22 cellular contexts compared by ENCODE assay signal in the genomic region with DNA sequence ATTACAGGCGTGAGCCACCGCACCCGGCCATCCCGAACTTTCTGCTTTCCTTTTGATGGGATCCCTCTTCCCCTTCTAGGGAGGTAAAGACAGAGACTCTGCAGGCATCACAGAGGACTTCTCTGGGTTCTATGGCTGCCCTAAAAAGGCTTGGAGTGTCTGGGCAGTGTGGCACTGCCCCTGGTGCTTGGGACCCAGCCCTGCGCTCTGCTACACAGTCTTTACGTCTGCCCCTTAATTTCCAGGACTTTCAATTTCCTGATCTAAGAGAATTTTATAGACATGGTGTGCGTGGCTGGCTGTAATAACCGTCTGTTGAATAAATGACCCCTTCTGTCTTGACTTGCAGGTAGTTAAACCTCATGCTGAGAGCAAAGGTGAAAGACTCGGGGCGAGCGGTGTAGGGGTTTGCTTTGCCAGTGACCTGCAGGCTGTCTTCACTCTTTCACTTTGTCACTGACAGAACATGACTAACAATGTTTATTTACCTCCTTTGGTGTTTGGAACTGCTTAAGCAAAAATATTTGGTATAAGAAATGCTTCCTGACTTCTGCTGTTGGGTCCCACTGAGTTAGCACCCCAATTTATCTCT.
"Had no signal": no experiment of that assay in that cellular context is flagged by ENCODE, and none has a peak within 500 bp of the region (broad histone marks: within the 10 kb centered on the region; RNA-seq: fewer than 3 reads in every experiment).

No MANE protein-coding gene starts in this region.

- H3K36me3 Mint-ChIP-seq: immature natural killer cell; naive thymus-derived CD4-positive, alpha-beta T cell; stimulated activated effector memory CD8-positive, alpha-beta T cell treated with anti-CD3 and anti-CD28 coated beads, Interleukin-12 subunit alpha, Interleukin-12 subunit beta, amount 100 ng/mL, for 72 hours; type B pancreatic cell had no signal

- FAIRE-seq: endometrium, frontal cortex, keratinocyte, urothelium cell line had no signal

- H3K4me3 Mint-ChIP-seq: immature natural killer cell; naive thymus-derived CD4-positive, alpha-beta T cell; stimulated activated effector memory CD8-positive, alpha-beta T cell treated with anti-CD3 and anti-CD28 coated beads, Interleukin-12 subunit alpha, Interleukin-12 subunit beta, amount 100 ng/mL, for 72 hours; type B pancreatic cell had no signal

- H3K36me3 ChIP-seq: colonic mucosa, heart right ventricle, neutrophil, suprapubic skin, thyroid gland had no signal

- ATAC-seq: esophagus mucosa; heart right ventricle; left cardiac atrium; naive thymus-derived CD4-positive, alpha-beta T cell; stimulated activated effector memory CD8-positive, alpha-beta T cell treated with anti-CD3 and anti-CD28 coated beads, Interleukin-12 subunit alpha, Interleukin-12 subunit beta, amount 100 ng/mL, for 72 hours; stimulated activated naive CD8-positive, alpha-beta T cell treated with anti-CD3 and anti-CD28 coated beads, Interleukin-15, Interleukin-2, amounts not matched to agents 100 U/mL and 50 U/mL, for 24 hours had no signal

- H3K4me1 Mint-ChIP-seq: stimulated activated effector memory CD8-positive, alpha-beta T cell treated with anti-CD3 and anti-CD28 coated beads, Interleukin-12 subunit alpha, Interleukin-12 subunit beta, amount 100 ng/mL, for 72 hours had no signal

- H3K27me3 Mint-ChIP-seq: type B pancreatic cell had no signal

- H3K4me1 ChIP-seq: colonic mucosa had no signal

- H3K9me3 Mint-ChIP-seq: immature natural killer cell; stimulated activated effector memory CD8-positive, alpha-beta T cell treated with anti-CD3 and anti-CD28 coated beads, Interleukin-12 subunit alpha, Interleukin-12 subunit beta, amount 100 ng/mL, for 72 hours; type B pancreatic cell had no signal

- DNase-seq: colonic mucosa; effector CD8-positive, alpha-beta T cell; heart right ventricle; immature natural killer cell; left cardiac atrium; mesendoderm; naive thymus-derived CD4-positive, alpha-beta T cell; posterior cingulate gyrus; stimulated activated CD4-positive, alpha-beta T cell treated with anti-CD3 and anti-CD28 coated beads, Interleukin-4, amount 100 ng/mL, for 1 hour; stimulated activated CD8-positive, alpha-beta memory T cell treated with anti-CD3 and anti-CD28 coated beads, Interleukin-4, amount 100 ng/mL, for 48 hours; stimulated activated naive CD8-positive, alpha-beta T cell treated with anti-CD3 and anti-CD28 coated beads, Interleukin-15, Interleukin-2, amounts not matched to agents 100 U/mL and 50 U/mL, for 24 hours; thyroid gland had no signal

- H3K27ac Mint-ChIP-seq: immature natural killer cell; naive thymus-derived CD4-positive, alpha-beta T cell; stimulated activated effector memory CD8-positive, alpha-beta T cell treated with anti-CD3 and anti-CD28 coated beads, Interleukin-12 subunit alpha, Interleukin-12 subunit beta, amount 100 ng/mL, for 72 hours; type B pancreatic cell had no signal

- H3K4me3 ChIP-seq: colonic mucosa, heart right ventricle, smooth muscle cell, suprapubic skin, thyroid gland had no signal

- H3K9me3 ChIP-seq: colonic mucosa, heart right ventricle, neutrophil, suprapubic skin, thyroid gland had no signal

- H3K4me2 ChIP-seq: smooth muscle cell had no signal

- H3K27me3 ChIP-seq: colonic mucosa, heart right ventricle, neutrophil, suprapubic skin, thyroid gland had no signal

- H3K27ac ChIP-seq: colonic mucosa, heart right ventricle, neutrophil, suprapubic skin, thyroid gland had no signal
